In genomic region chr12:115341442-115341841, GRCh38 we compare ENCODE assay signal across 11 cellular contexts.
A peak's percentile ranks its signal among the peaks of the same experiment; 100 is the strongest.
DNase-seq lines count a peak whose midpoint lies in the region; ATAC-seq, FAIRE-seq and TF ChIP-seq lines count a peak whose summit lies in the region.
"Had no signal": no experiment of that assay in that cellular context is flagged by ENCODE, and none has a peak within 500 bp of the region (broad histone marks: within the 10 kb centered on the region; RNA-seq: fewer than 3 reads in every experiment).

No MANE protein-coding gene starts in this region.

- H3K79me2 ChIP-seq in GM12878 (ENCODE audit: control insufficient read depth, insufficient read depth, low read length), result no peaks in the 10 kb centered on the region
- no peaks in the 10 kb centered on the region for H3K79me2 ChIP-seq in OCI-LY7 (ENCODE audit: insufficient read depth, low read depth, low read length)

- H3K4me1 Mint-ChIP-seq in activated CD4-positive, alpha-beta memory T cell treated with anti-CD3 and anti-CD28 coated beads for 36 hours (ENCODE audit: low read depth), result no peaks in the 10 kb centered on the region
- no peaks in the 10 kb centered on the region for H3K4me1 Mint-ChIP-seq in activated CD4-positive, alpha-beta memory T cell treated with anti-CD3 and anti-CD28 coated beads, Interleukin-2, amount 10 ng/mL, durations not matched to agents 7 days and 5 days
- no peaks in the 10 kb centered on the region for H3K4me1 Mint-ChIP-seq in progenitor cell of endocrine pancreas (ENCODE audit: low read depth)

- no peak overlapping the region for H3K9ac ChIP-seq in GM12878 (ENCODE audit: control insufficient read depth, insufficient read depth, low read length)
- H3K9ac ChIP-seq: BLaER1 had no signal

- H3K36me3 ChIP-seq in GM12878 (ENCODE audit: control insufficient read depth in 2 of 2, insufficient read depth in 2 of 2, low read length in 1 of 2), result no peaks in the 10 kb centered on the region
- no peaks in the 10 kb centered on the region for H3K36me3 ChIP-seq in kidney epithelial cell (ENCODE audit: control insufficient read depth, insufficient read depth, low read length)
- no peaks in the 10 kb centered on the region for H3K36me3 ChIP-seq in tibial nerve
- H3K36me3 ChIP-seq in OCI-LY7 (ENCODE audit: insufficient read depth, low read length), result no peaks in the 10 kb centered on the region
- H3K36me3 ChIP-seq: BLaER1 had no signal

- no peaks in the 10 kb centered on the region for H3K27me3 ChIP-seq in GM12878 (replicated peaks in 1 of 2; ENCODE audit: control insufficient read depth in 2 of 2, insufficient read depth in 2 of 2, low read length in 1 of 2)
- no peaks in the 10 kb centered on the region for H3K27me3 ChIP-seq in kidney epithelial cell (ENCODE audit: control insufficient read depth, insufficient read depth, low read length)
- no peaks in the 10 kb centered on the region for H3K27me3 ChIP-seq in tibial nerve
- H3K27me3 ChIP-seq: BLaER1 had no signal

- TF ChIP-seq POLR2A in GM12878 (IDR thresholded peaks at IDR 0.05; ENCODE audit: low read depth, low read length) (no peak), tibial nerve (IDR thresholded peaks at IDR 0.05) (no peak)

- no peak overlapping the region for H3K27ac Mint-ChIP-seq in activated CD4-positive, alpha-beta memory T cell treated with anti-CD3 and anti-CD28 coated beads for 36 hours
- H3K27ac Mint-ChIP-seq in activated CD4-positive, alpha-beta memory T cell treated with anti-CD3 and anti-CD28 coated beads, Interleukin-2, amount 10 ng/mL, durations not matched to agents 7 days and 5 days, result no peak overlapping the region
- no peak overlapping the region for H3K27ac Mint-ChIP-seq in progenitor cell of endocrine pancreas
- H3K27ac Mint-ChIP-seq: effector memory CD8-positive, alpha-beta T cell; H9 had no signal

- TF ChIP-seq EP300 in GM12878 (IDR thresholded peaks at IDR 0.05; ENCODE audit: borderline replicate concordance in 1 of 2, control insufficient read depth in 1 of 2, low read depth in 2 of 2, low read length in 2 of 2) (no peak; a peak in 1 of 4 replicates), tibial nerve (IDR thresholded peaks at IDR 0.05) (peak; percentile 58 to 92)

- no peak for TF ChIP-seq CTCF in GM12878 (IDR thresholded peaks at IDR 0.05 in 2 of 3, conservative IDR thresholded peaks at IDR 0.05 in 1 of 3; ENCODE audit: control insufficient read depth in 2 of 3, extremely low read depth in 1 of 3, insufficient read depth in 1 of 3, low read depth in 3 of 3, low read length in 3 of 3)
- TF ChIP-seq CTCF in kidney epithelial cell (IDR thresholded peaks at IDR 0.05; ENCODE audit: insufficient read depth, low read length, poor library complexity, severe bottlenecking), result no peak
- no peak for TF ChIP-seq CTCF in tibial nerve (IDR thresholded peaks at IDR 0.05)
- no peak for TF ChIP-seq CTCF in progenitor cell of endocrine pancreas (IDR thresholded peaks at IDR 0.05; ENCODE audit: unreplicated experiment)
- TF ChIP-seq CTCF in OCI-LY7 (conservative IDR thresholded peaks at IDR 0.05; ENCODE audit: low read length), result no peak

- H3K27me3 Mint-ChIP-seq in activated CD4-positive, alpha-beta memory T cell treated with anti-CD3 and anti-CD28 coated beads for 36 hours, result no peaks in the 10 kb centered on the region
- H3K27me3 Mint-ChIP-seq in activated CD4-positive, alpha-beta memory T cell treated with anti-CD3 and anti-CD28 coated beads, Interleukin-2, amount 10 ng/mL, durations not matched to agents 7 days and 5 days, result no peaks in the 10 kb centered on the region
- H3K27me3 Mint-ChIP-seq in progenitor cell of endocrine pancreas, result peaks cover 3% of the 10 kb centered on the region
- H3K27me3 Mint-ChIP-seq: effector memory CD8-positive, alpha-beta T cell had no signal

- POLR2A ChIA-PET in activated CD4-positive, alpha-beta memory T cell treated with anti-CD3 and anti-CD28 coated beads for 36 hours (lab: Charles Lee), result no interaction called here
- POLR2A ChIA-PET in activated CD4-positive, alpha-beta memory T cell treated with anti-CD3 and anti-CD28 coated beads, Interleukin-2, amount 10 ng/mL, durations not matched to agents 7 days and 5 days (lab: Charles Lee), result no interaction called here
- POLR2A ChIA-PET in GM12878 (lab: Charles Lee) (no interaction called here), OCI-LY7 (lab: Charles Lee) (no interaction called here)

- intact Hi-C loops in activated CD4-positive, alpha-beta memory T cell treated with anti-CD3 and anti-CD28 coated beads for 36 hours (cut with micrococcal nuclease), result no loop called here
- intact Hi-C loops in GM12878 (cut with micrococcal nuclease; ENCODE audit: unreplicated experiment), result no loop called here
- intact Hi-C loops in OCI-LY7 (cut with micrococcal nuclease; ENCODE audit: unreplicated experiment), result no loop called here

- no peak overlapping the region for H3K4me2 ChIP-seq in GM12878 (ENCODE audit: control insufficient read depth, insufficient read depth)
- H3K4me2 ChIP-seq in OCI-LY7 (ENCODE audit: low read length), result no peak overlapping the region
- H3K4me2 ChIP-seq: BLaER1 had no signal

- CTCF ChIA-PET in activated CD4-positive, alpha-beta memory T cell treated with anti-CD3 and anti-CD28 coated beads for 36 hours (lab: Charles Lee), result no interaction called here
- CTCF ChIA-PET in activated CD4-positive, alpha-beta memory T cell treated with anti-CD3 and anti-CD28 coated beads, Interleukin-2, amount 10 ng/mL, durations not matched to agents 7 days and 5 days (lab: Charles Lee), result no interaction called here
- CTCF ChIA-PET in GM12878 (lab: Yijun Ruan, JAX), result interaction anchor here (0.7 to 0.8 kb wide), 2 partner anchors 10 to 15 kb away, joined by 3 read pairs; no protein-coding TSS in a partner anchor
- CTCF ChIA-PET in OCI-LY7 (lab: Charles Lee; ENCODE audit: unreplicated experiment), result no interaction called here

- FAIRE-seq in GM12878 (lab: Jason Lieb, UNC), result no peak

- WGBS in GM12878 (ENCODE audit: insufficient coverage, insufficient replicate concordance, low lambda C conversion rate, missing lambda C conversion rate), result 40% methylated on average over 6 of the region's 6 CpGs
- WGBS in tibial nerve, 2 donors, result 9 to 21% methylated on average over 6 of the region's 6 CpGs

- peaks cover 16% of the 10 kb centered on the region for H3K9me3 Mint-ChIP-seq in activated CD4-positive, alpha-beta memory T cell treated with anti-CD3 and anti-CD28 coated beads for 36 hours
- H3K9me3 Mint-ChIP-seq in activated CD4-positive, alpha-beta memory T cell treated with anti-CD3 and anti-CD28 coated beads, Interleukin-2, amount 10 ng/mL, durations not matched to agents 7 days and 5 days, result peaks cover 10% of the 10 kb centered on the region
- H3K9me3 Mint-ChIP-seq in progenitor cell of endocrine pancreas (ENCODE audit: low read depth), result peaks cover 4% of the 10 kb centered on the region

- DNase-seq in activated CD4-positive, alpha-beta memory T cell treated with anti-CD3 and anti-CD28 coated beads for 36 hours, result peak; percentile 15
- DNase-seq in activated CD4-positive, alpha-beta memory T cell treated with anti-CD3 and anti-CD28 coated beads, Interleukin-2, amount 10 ng/mL, durations not matched to agents 7 days and 5 days, result no peak
- no peak for DNase-seq in GM12878 (ENCODE audit: low read depth, low spot score)
- peak; percentile 96 for DNase-seq in kidney epithelial cell (ENCODE audit: low read depth)
- DNase-seq in tibial nerve (ENCODE audit: low spot score in 2 of 2), result peak; percentile 67 to 94
- no peak for DNase-seq in progenitor cell of endocrine pancreas (ENCODE audit: low spot score, unreplicated experiment)
- no peak for DNase-seq in OCI-LY7 (ENCODE audit: low spot score)
- DNase-seq: effector memory CD8-positive, alpha-beta T cell; H9 had no signal

- H4K20me1 ChIP-seq in GM12878 (ENCODE audit: control insufficient read depth, insufficient read depth) (no peaks in the 10 kb centered on the region), OCI-LY7 (ENCODE audit: insufficient read depth, low read length) (no peaks in the 10 kb centered on the region)
- H4K20me1 ChIP-seq: BLaER1 had no signal

- 0 out of 2 replicates have a peak, but pooled peaks have one; percentile 3 for TF ChIP-seq RAD21 in GM12878 (IDR thresholded peaks at IDR 0.05; ENCODE audit: insufficient read depth, low read depth, low read length)

- H2AFZ ChIP-seq in GM12878 (ENCODE audit: control insufficient read depth, low read depth, low read length) (no peak overlapping the region), OCI-LY7 (ENCODE audit: low read length) (no peak overlapping the region)

- H3K9me3 ChIP-seq in GM12878 (replicated peaks; ENCODE audit: control insufficient read depth, insufficient read depth, low read length) (peaks cover 10% of the 10 kb centered on the region), tibial nerve (peaks cover 0 to 4% (median 0%) of the 10 kb centered on the region in 4 donors), OCI-LY7 (ENCODE audit: low read length) (no peaks in the 10 kb centered on the region)

- SMC1A ChIA-PET in GM12878 (lab: Charles Lee; ENCODE audit: uncharacterized antibody, unreplicated experiment), result interaction anchor here (0.8 to 1.4 kb wide), 3 partner anchors 11 to 47 kb away, joined by 3 to 4 read pairs (median 3); no protein-coding TSS in a partner anchor

- H3K27ac ChIP-seq in GM12878 (ENCODE audit: control insufficient read depth, insufficient read depth) (no peak overlapping the region), tibial nerve (peak overlapping the region in 3 of 4 donors; percentile 34 to 77 (median 76)), OCI-LY7 (ENCODE audit: low read depth, low read length, poor library complexity, severe bottlenecking) (no peak overlapping the region)
- H3K27ac ChIP-seq: BLaER1 had no signal

- BruUV-seq in GM12878 (replicated peaks; lab: Mats Ljungman, UMichigan), result no TSS peak
- no TSS peak for BruUV-seq in OCI-LY7 (replicated peaks; lab: Mats Ljungman, UMichigan)

- H3K4me1 ChIP-seq in GM12878 (ENCODE audit: control insufficient read depth, insufficient read depth, low read length) (peaks cover 8% of the 10 kb centered on the region), tibial nerve (no peaks in the 10 kb centered on the region), OCI-LY7 (ENCODE audit: insufficient read depth, low read length, poor library complexity, severe bottlenecking) (no peaks in the 10 kb centered on the region)
- H3K4me1 ChIP-seq: BLaER1 had no signal

- ATAC-seq in GM12878 (peak; percentile 31; the same call in 2 of the 3 replicates), HG03095 (IDR thresholded peaks at IDR 0.05; ENCODE audit: unreplicated experiment) (no peak)
- ATAC-seq: effector memory CD8-positive, alpha-beta T cell had no signal

- no peaks in the 10 kb centered on the region for H3K36me3 Mint-ChIP-seq in activated CD4-positive, alpha-beta memory T cell treated with anti-CD3 and anti-CD28 coated beads for 36 hours
- H3K36me3 Mint-ChIP-seq in activated CD4-positive, alpha-beta memory T cell treated with anti-CD3 and anti-CD28 coated beads, Interleukin-2, amount 10 ng/mL, durations not matched to agents 7 days and 5 days (ENCODE audit: low read depth), result no peaks in the 10 kb centered on the region
- H3K36me3 Mint-ChIP-seq in progenitor cell of endocrine pancreas (ENCODE audit: insufficient read depth), result no peaks in the 10 kb centered on the region

- no peak overlapping the region for H3K4me3 Mint-ChIP-seq in activated CD4-positive, alpha-beta memory T cell treated with anti-CD3 and anti-CD28 coated beads for 36 hours
- no peak overlapping the region for H3K4me3 Mint-ChIP-seq in activated CD4-positive, alpha-beta memory T cell treated with anti-CD3 and anti-CD28 coated beads, Interleukin-2, amount 10 ng/mL, durations not matched to agents 7 days and 5 days
- H3K4me3 Mint-ChIP-seq in progenitor cell of endocrine pancreas (ENCODE audit: low read depth), result no peak overlapping the region
- H3K4me3 Mint-ChIP-seq: effector memory CD8-positive, alpha-beta T cell; H9 had no signal

- H3K9me2 ChIP-seq in OCI-LY7 (ENCODE audit: insufficient read depth, low read length), result no peaks in the 10 kb centered on the region

- H3K4me3 ChIP-seq in GM12878 (no peak overlapping the region), kidney epithelial cell (ENCODE audit: low read depth, low read length) (no peak overlapping the region), tibial nerve (no peak overlapping the region), OCI-LY7 (ENCODE audit: low read depth, low read length, poor library complexity, severe bottlenecking) (no peak overlapping the region)
- H3K4me3 ChIP-seq: BLaER1 had no signal

- RAD21 ChIA-PET in GM12878 (lab: Charles Lee; ENCODE audit: unreplicated experiment), result interaction anchor here (1.0 to 1.2 kb wide), 2 partner anchors 11 to 33 kb away, joined by 4 to 5 read pairs; no protein-coding TSS in a partner anchor

- in situ Hi-C loops in GM12878 (cut with MboI), result no loop called here

Comparison
In these comparisons a context has a peak if more than half of its experiments do, and no peak if none do; other contexts are left out.
1. DNase-seq: peak in activated CD4-positive, alpha-beta memory T cell treated with anti-CD3 and anti-CD28 coated beads for 36 hours (single experiment), kidney epithelial cell (single experiment) and tibial nerve (2 of 2); none in activated CD4-positive, alpha-beta memory T cell treated with anti-CD3 and anti-CD28 coated beads, Interleukin-2, amount 10 ng/mL, durations not matched to agents 7 days and 5 days (single experiment), GM12878 (single experiment), progenitor cell of endocrine pancreas (single experiment) and OCI-LY7 (single experiment).
2. H3K27ac ChIP-seq: peak in tibial nerve (3 of 4); none in GM12878 (single experiment) and OCI-LY7 (single experiment).